11 cellular contexts compared by ENCODE assay signal in genomic region chr14:37591941-37592287, GRCh38. TPM values are rescaled to one million over a fixed set of nuclear protein-coding genes. Genes with fewer than 3 reads are reported as not detected.
DNase-seq lines count a peak whose midpoint lies in the region; ATAC-seq and TF ChIP-seq lines count a peak whose summit lies in the region.
"Had no signal": no experiment of that assay in that cellular context is flagged by ENCODE, and none has a peak within 500 bp of the region (broad histone marks: within the 10 kb centered on the region; RNA-seq: fewer than 3 reads in every experiment).

No MANE protein-coding gene starts in this region.

- 2% methylated on average over 31 of the region's 31 CpGs for WGBS in liver
- WGBS in testis, 2 donors = 7% methylated on average over 9 of the region's 31 CpGs; no CpG with 5 or more reads in 1 of the 2 donors

- no peak for TF ChIP-seq POLR2A in testis (IDR thresholded peaks at IDR 0.05)

- H3K4me1 ChIP-seq in RWPE2 (ENCODE audit: insufficient read depth, poor library complexity, severe bottlenecking) (peaks cover 7% of the 10 kb centered on the region), liver (ENCODE audit: control insufficient read depth in 4 of 4, insufficient read depth in 4 of 4, low read length in 3 of 4) (peaks cover 0 to 2% (median 2%) of the 10 kb centered on the region in 4 donors), testis (peaks cover 8% of the 10 kb centered on the region)

- intact Hi-C loops in testis (cut with DNase I; ENCODE audit: low total_unique reads) = loop anchor here (10.0 kb wide), 1 partner anchor 337 kb away; no protein-coding TSS in a partner anchor

- no peaks in the 10 kb centered on the region for H3K27me3 ChIP-seq in RWPE2 (ENCODE audit: insufficient read depth, poor library complexity, severe bottlenecking)
- no peaks in the 10 kb centered on the region for H3K27me3 ChIP-seq in liver (ENCODE audit: control insufficient read depth in 4 of 4, insufficient read depth in 4 of 4, low read length in 3 of 4)
- peaks cover 10% of the 10 kb centered on the region for H3K27me3 ChIP-seq in testis

- TF ChIP-seq CTCF in RWPE2 (IDR thresholded peaks at IDR 0.05; ENCODE audit: poor library complexity, severe bottlenecking) (peak; percentile 77), liver (IDR thresholded peaks at IDR 0.05; ENCODE audit: low read depth, low read length, missing input control) (no peak), testis (IDR thresholded peaks at IDR 0.05) (no peak)

- H3K36me3 ChIP-seq in RWPE2 (ENCODE audit: low read depth) = peaks cover 29% of the 10 kb centered on the region
- H3K36me3 ChIP-seq in liver (ENCODE audit: control insufficient read depth in 4 of 4, insufficient read depth in 3 of 4, low read depth in 1 of 4, low read length in 3 of 4) = peaks cover 0 to 1% (median 0%) of the 10 kb centered on the region in 4 donors
- H3K36me3 ChIP-seq in testis (ENCODE audit: low read depth, missing control alignments) = no peaks in the 10 kb centered on the region

- no peak overlapping the region for H3K9ac ChIP-seq in liver (ENCODE audit: low read depth in 1 of 2, low read length in 2 of 2)

- peak overlapping the region; percentile 88 for H3K4me3 ChIP-seq in RWPE2 (ENCODE audit: severe bottlenecking)
- peak overlapping the region; percentile 20 to 92 (median 55) for H3K4me3 ChIP-seq in liver (ENCODE audit: low read depth in 1 of 3, low read length in 3 of 3)
- peak overlapping the region; percentile 29 to 52 for H3K4me3 ChIP-seq in testis

- H3K9me3 ChIP-seq in RWPE2 (ENCODE audit: severe bottlenecking) = no peaks in the 10 kb centered on the region
- no peaks in the 10 kb centered on the region for H3K9me3 ChIP-seq in liver (ENCODE audit: control insufficient read depth in 4 of 4, low read length in 3 of 4)
- H3K9me3 ChIP-seq in testis = no peaks in the 10 kb centered on the region

- TF ChIP-seq RAD21 in liver (IDR thresholded peaks at IDR 0.05) = no peak

- peak overlapping the region; percentile 93 for H3K27ac ChIP-seq in RWPE2 (ENCODE audit: poor library complexity, severe bottlenecking)
- peak overlapping the region; percentile 87 to 94 for H3K27ac ChIP-seq in liver (ENCODE audit: low read depth in 1 of 2, low read length in 2 of 2)
- no peak overlapping the region for H3K27ac ChIP-seq in testis

- ATAC-seq in RWPE2 (ENCODE audit: low read depth) (peak; percentile 11), HG03442 (IDR thresholded peaks at IDR 0.05; ENCODE audit: unreplicated experiment) (no peak)
- ATAC-seq: natural killer cell treated with Interleukin-12 subunit alpha and Interleukin-12 subunit beta and Interleukin-15 and Interleukin-18, amount 100 ng/mL, for 72 hours had no signal

- DNase-seq in NCI-H345 (lab: John Stamatoyannopoulos, UW) (peak; percentile 76), NCI-H345 treated with DMSO at 0.1 percent for 48 hours (lab: John Stamatoyannopoulos, UW; ENCODE audit: unreplicated experiment) (no peak), RWPE2 (ENCODE audit: low spot score) (peak; percentile 79), testis (peak; percentile 23), NCI-H82 (lab: John Stamatoyannopoulos, UW) (no peak), NOMO-1 treated with DMSO at 0.1 percent for 48 hours (lab: John Stamatoyannopoulos, UW; ENCODE audit: unreplicated experiment) (no peak)
- DNase-seq: activated gamma-delta T cell, head of caudate nucleus had no signal

TF ChIP-seq in liver, 16 proteins besides CTCF, POLR2A, EP300 and RAD21:
- no peak for TF ChIP-seq HNF4A (conservative IDR thresholded peaks at IDR 0.05)
- TF ChIP-seq JUND (IDR thresholded peaks at IDR 0.05) = no peak
- TF ChIP-seq, protein P1, sequence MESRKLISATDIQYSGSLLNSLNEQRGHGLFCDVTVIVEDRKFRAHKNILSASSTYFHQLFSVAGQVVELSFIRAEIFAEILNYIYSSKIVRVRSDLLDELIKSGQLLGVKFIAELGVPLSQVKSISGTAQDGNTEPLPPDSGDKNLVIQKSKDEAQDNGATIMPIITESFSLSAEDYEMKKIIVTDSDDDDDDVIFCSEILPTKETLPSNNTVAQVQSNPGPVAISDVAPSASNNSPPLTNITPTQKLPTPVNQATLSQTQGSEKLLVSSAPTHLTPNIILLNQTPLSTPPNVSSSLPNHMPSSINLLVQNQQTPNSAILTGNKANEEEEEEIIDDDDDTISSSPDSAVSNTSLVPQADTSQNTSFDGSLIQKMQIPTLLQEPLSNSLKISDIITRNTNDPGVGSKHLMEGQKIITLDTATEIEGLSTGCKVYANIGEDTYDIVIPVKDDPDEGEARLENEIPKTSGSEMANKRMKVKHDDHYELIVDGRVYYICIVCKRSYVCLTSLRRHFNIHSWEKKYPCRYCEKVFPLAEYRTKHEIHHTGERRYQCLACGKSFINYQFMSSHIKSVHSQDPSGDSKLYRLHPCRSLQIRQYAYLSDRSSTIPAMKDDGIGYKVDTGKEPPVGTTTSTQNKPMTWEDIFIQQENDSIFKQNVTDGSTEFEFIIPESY (IDR thresholded peaks at IDR 0.05) = no peak
- TF ChIP-seq, protein P2, sequence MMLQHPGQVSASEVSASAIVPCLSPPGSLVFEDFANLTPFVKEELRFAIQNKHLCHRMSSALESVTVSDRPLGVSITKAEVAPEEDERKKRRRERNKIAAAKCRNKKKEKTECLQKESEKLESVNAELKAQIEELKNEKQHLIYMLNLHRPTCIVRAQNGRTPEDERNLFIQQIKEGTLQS (IDR thresholded peaks at IDR 0.05) = no peak

RNA-seq across cellular contexts. Expression of gene FOXA1, which starts 3.1 kb away (rescaled TPM):
- 10 to 100 TPM in 1 of 2 donors, 1 to 10 TPM in 1; 8.0 to 37.5 TPM for total RNA-seq in liver
- 10 to 100 TPM; 13.0 to 19.2 TPM for polyA plus RNA-seq in liver
- 1 to 10 TPM; 2.2 to 3.0 TPM for total RNA-seq in testis
- 0.95 TPM for polyA plus RNA-seq in testis (ENCODE audit: insufficient read depth, low read depth, low replicate concordance)
- total RNA-seq: natural killer cell treated with Interleukin-12 subunit alpha and Interleukin-12 subunit beta and Interleukin-15 and Interleukin-18, amount 100 ng/mL, for 72 hours had no signal

RNA-seq across cellular contexts. Expression of gene TTC6, which starts 3.5 kb away (rescaled TPM):
- total RNA-seq in liver = 10 to 100 TPM in 1 of 2 donors, 1 to 10 TPM in 1; 2.0 to 21.7 TPM
- polyA plus RNA-seq in liver = 1 to 10 TPM in 1 of 2 donors, under 1 TPM in 1; 0.74 to 5.2 TPM
- 10 to 100 TPM; 11.2 to 17.2 TPM for total RNA-seq in testis
- 12.4 TPM for polyA plus RNA-seq in testis (ENCODE audit: insufficient read depth, low read depth, low replicate concordance)
- total RNA-seq: natural killer cell treated with Interleukin-12 subunit alpha and Interleukin-12 subunit beta and Interleukin-15 and Interleukin-18, amount 100 ng/mL, for 72 hours had no signal

Comparison
In these comparisons a context has a peak if more than half of its experiments do, and no peak if none do; other contexts are left out.
1. DNase-seq: peak in NCI-H345 (single experiment), RWPE2 (single experiment) and testis (single experiment); none in NCI-H345 treated with DMSO at 0.1 percent for 48 hours (single experiment), NCI-H82 (single experiment) and NOMO-1 treated with DMSO at 0.1 percent for 48 hours (single experiment).
2. H3K27ac ChIP-seq: peak in RWPE2 (single experiment) and liver (2 of 2); none in testis (0 of 2).
3. Peak in every context shown above with its lines, with median percentiles within 50 percentile points of each other: H3K4me3 ChIP-seq.